In genomic region chr14:77035267-77035666, GRCh38 we compare ENCODE assay signal across 1 cellular context.
TF ChIP-seq lines count a peak whose summit lies in the region.

No MANE protein-coding gene starts in this region.

TF ChIP-seq in GM12878, 131 proteins besides CTCF, POLR2A, EP300 and RAD21 (continued from another document):
- TF ChIP-seq, protein P1, sequence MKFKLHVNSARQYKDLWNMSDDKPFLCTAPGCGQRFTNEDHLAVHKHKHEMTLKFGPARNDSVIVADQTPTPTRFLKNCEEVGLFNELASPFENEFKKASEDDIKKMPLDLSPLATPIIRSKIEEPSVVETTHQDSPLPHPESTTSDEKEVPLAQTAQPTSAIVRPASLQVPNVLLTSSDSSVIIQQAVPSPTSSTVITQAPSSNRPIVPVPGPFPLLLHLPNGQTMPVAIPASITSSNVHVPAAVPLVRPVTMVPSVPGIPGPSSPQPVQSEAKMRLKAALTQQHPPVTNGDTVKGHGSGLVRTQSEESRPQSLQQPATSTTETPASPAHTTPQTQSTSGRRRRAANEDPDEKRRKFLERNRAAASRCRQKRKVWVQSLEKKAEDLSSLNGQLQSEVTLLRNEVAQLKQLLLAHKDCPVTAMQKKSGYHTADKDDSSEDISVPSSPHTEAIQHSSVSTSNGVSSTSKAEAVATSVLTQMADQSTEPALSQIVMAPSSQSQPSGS (IDR thresholded peaks at IDR 0.05; ENCODE audit: low read length): no peak
- no peak for TF ChIP-seq HDGF (IDR thresholded peaks at IDR 0.05)
- no peak for TF ChIP-seq SIX5 (IDR thresholded peaks at IDR 0.05; ENCODE audit: low read depth, low read length, severe bottlenecking)
- TF ChIP-seq ATF7 (IDR thresholded peaks at IDR 0.05; ENCODE audit: low read depth): no peak
- TF ChIP-seq TBL1XR1 (IDR thresholded peaks at IDR 0.05; ENCODE audit: low read depth, low read length): no peak
- no peak for TF ChIP-seq MEF2B (IDR thresholded peaks at IDR 0.05; ENCODE audit: partially characterized antibody, poor library complexity, severe bottlenecking)
- no peak for TF ChIP-seq PKNOX1 (IDR thresholded peaks at IDR 0.05)
- no peak for TF ChIP-seq MLLT1 (IDR thresholded peaks at IDR 0.05)
- TF ChIP-seq STAT1 (conservative IDR thresholded peaks at IDR 0.05): no peak
- TF ChIP-seq IKZF1 (conservative IDR thresholded peaks at IDR 0.05): no peak
- no peak for TF ChIP-seq ETV6 (conservative IDR thresholded peaks at IDR 0.05 in 1 of 2, IDR thresholded peaks at IDR 0.05 in 1 of 2; ENCODE audit: borderline replicate concordance in 1 of 2, low read depth in 1 of 2)
- no peak for TF ChIP-seq TCF7 (IDR thresholded peaks at IDR 0.05; ENCODE audit: borderline replicate concordance)
- TF ChIP-seq MYC (IDR thresholded peaks at IDR 0.05; ENCODE audit: insufficient read depth, insufficient read length, insufficient replicate concordance, low read length, severe bottlenecking): no peak
- no peak for TF ChIP-seq NFYA (IDR thresholded peaks at IDR 0.05; ENCODE audit: borderline replicate concordance, low read depth, low read length)
- no peak for TF ChIP-seq JUNB (IDR thresholded peaks at IDR 0.05)
- TF ChIP-seq SMAD5 (IDR thresholded peaks at IDR 0.05; ENCODE audit: low read depth): no peak
- TF ChIP-seq IRF5 (IDR thresholded peaks at IDR 0.05; ENCODE audit: borderline replicate concordance): no peak
- TF ChIP-seq, protein P2, sequence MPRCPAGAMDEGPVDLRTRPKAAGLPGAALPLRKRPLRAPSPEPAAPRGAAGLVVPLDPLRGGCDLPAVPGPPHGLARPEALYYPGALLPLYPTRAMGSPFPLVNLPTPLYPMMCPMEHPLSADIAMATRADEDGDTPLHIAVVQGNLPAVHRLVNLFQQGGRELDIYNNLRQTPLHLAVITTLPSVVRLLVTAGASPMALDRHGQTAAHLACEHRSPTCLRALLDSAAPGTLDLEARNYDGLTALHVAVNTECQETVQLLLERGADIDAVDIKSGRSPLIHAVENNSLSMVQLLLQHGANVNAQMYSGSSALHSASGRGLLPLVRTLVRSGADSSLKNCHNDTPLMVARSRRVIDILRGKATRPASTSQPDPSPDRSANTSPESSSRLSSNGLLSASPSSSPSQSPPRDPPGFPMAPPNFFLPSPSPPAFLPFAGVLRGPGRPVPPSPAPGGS (IDR thresholded peaks at IDR 0.05; ENCODE audit: borderline replicate concordance, insufficient read depth, low read depth, low read length, poor library complexity, severe bottlenecking): no peak
